ENCODE assay signal across 8 cellular contexts in the genomic region with DNA sequence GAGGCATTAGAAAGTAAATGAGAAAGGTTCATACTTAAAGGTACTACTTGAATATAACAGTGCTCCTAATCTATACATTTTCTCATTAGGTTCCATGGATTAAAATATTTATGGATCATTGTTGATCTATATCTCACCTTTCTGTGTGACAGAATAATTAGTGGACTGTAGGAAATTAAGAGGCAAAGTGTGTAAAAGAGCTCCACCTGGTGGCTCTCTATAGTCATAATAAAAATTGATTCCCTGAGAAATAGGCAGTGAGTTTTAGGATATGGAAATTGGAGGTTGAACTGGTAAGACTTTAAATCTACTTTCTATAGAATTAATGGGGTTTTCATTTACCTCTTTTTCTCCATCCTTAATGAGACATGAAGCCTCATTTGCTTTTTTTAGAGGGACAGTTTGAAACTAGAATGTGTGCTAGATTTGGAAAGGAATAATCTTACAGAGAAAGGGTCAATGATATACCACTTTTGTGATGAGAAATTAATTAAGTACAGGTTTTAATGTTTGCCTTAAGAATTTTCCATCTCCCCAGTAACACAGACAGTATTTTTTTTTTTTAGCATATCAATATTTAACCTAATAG. TPM values are rescaled to one million over a fixed set of nuclear protein-coding genes. Genes with fewer than 3 reads are reported as not detected.
DNase-seq lines count a peak whose midpoint lies in the region; ATAC-seq and TF ChIP-seq lines count a peak whose summit lies in the region.

No MANE protein-coding gene starts in this region.

- TF ChIP-seq CTCF in GM12873 (IDR thresholded peaks at IDR 0.05; ENCODE audit: insufficient read depth, low read depth, low read length, missing control alignments): peak; percentile 56
- peak; percentile 76 for TF ChIP-seq CTCF in KMS-11 (conservative IDR thresholded peaks at IDR 0.05; ENCODE audit: low read depth, low read length)
- peak; percentile 88 for TF ChIP-seq CTCF in activated CD8-positive, alpha-beta T cell treated with anti-CD3 and anti-CD28 coated beads for 36 hours (IDR thresholded peaks at IDR 0.05)

- H3K9ac ChIP-seq in KMS-11: no peak overlapping the region

- peak; percentile 28 for DNase-seq in Ammon's horn (ENCODE audit: low spot score)
- no peak for DNase-seq in activated CD8-positive, alpha-beta T cell treated with anti-CD3 and anti-CD28 coated beads for 36 hours
- peak; percentile 32 for DNase-seq in left kidney (ENCODE audit: low read depth, low spot score)
- no peak for DNase-seq in NCI-H187 (lab: John Stamatoyannopoulos, UW)
- DNase-seq in MG63: no peak

- H3K36me3 ChIP-seq in KMS-11 (ENCODE audit: insufficient read depth): peaks cover 8% of the 10 kb centered on the region; the same call in 1 of the 2 replicates
- peaks cover 92% of the 10 kb centered on the region for H3K36me3 ChIP-seq in MG63

- H3K27me3 ChIP-seq in KMS-11 (ENCODE audit: insufficient read depth, low read depth) (no peaks in the 10 kb centered on the region), MG63 (no peaks in the 10 kb centered on the region)

- no peaks in the 10 kb centered on the region for H3K27me3 Mint-ChIP-seq in activated CD8-positive, alpha-beta T cell treated with anti-CD3 and anti-CD28 coated beads for 36 hours

- H3K4me1 ChIP-seq in KMS-11 (ENCODE audit: low read depth, poor library complexity, severe bottlenecking): peaks cover 16% of the 10 kb centered on the region

- no peak overlapping the region for H2AFZ ChIP-seq in KMS-11 (ENCODE audit: low read depth)

- ATAC-seq in activated CD8-positive, alpha-beta T cell treated with anti-CD3 and anti-CD28 coated beads for 36 hours: peak; percentile 64
- no peak for ATAC-seq in GM19035 (IDR thresholded peaks at IDR 0.05; ENCODE audit: unreplicated experiment)

- H3K79me2 ChIP-seq in KMS-11 (ENCODE audit: insufficient read depth, low read depth): no peaks in the 10 kb centered on the region

- 0 out of 2 replicates have a peak, but pooled peaks cover 4% of the 10 kb centered on the region for H4K20me1 ChIP-seq in KMS-11 (ENCODE audit: insufficient read depth)

- H3K27ac ChIP-seq in KMS-11: no peak overlapping the region

- H3K4me3 ChIP-seq in KMS-11 (IDR thresholded peaks at IDR 0.05; ENCODE audit: insufficient read depth, low read depth, low read length) (no peak overlapping the region), MG63 (no peak overlapping the region)

- H3K9me3 ChIP-seq in MG63: no peaks in the 10 kb centered on the region

- no peaks in the 10 kb centered on the region for H3K9me3 Mint-ChIP-seq in activated CD8-positive, alpha-beta T cell treated with anti-CD3 and anti-CD28 coated beads for 36 hours

- H3K27ac Mint-ChIP-seq in activated CD8-positive, alpha-beta T cell treated with anti-CD3 and anti-CD28 coated beads for 36 hours: no peak overlapping the region

- no peak overlapping the region for H3K4me2 ChIP-seq in KMS-11

- intact Hi-C loops in activated CD8-positive, alpha-beta T cell treated with anti-CD3 and anti-CD28 coated beads for 36 hours (cut with micrococcal nuclease): no loop called here

- H3K4me1 Mint-ChIP-seq in activated CD8-positive, alpha-beta T cell treated with anti-CD3 and anti-CD28 coated beads for 36 hours (ENCODE audit: low read depth): peaks cover 5% of the 10 kb centered on the region

- no peak overlapping the region for H3K4me3 Mint-ChIP-seq in activated CD8-positive, alpha-beta T cell treated with anti-CD3 and anti-CD28 coated beads for 36 hours

- POLR2A ChIA-PET in activated CD8-positive, alpha-beta T cell treated with anti-CD3 and anti-CD28 coated beads for 36 hours (lab: Charles Lee): interaction anchor here (2.5 kb wide), 1 partner anchor 11 kb away, joined by 9 read pairs; a partner anchor contains a TSS

- H3K36me3 Mint-ChIP-seq in activated CD8-positive, alpha-beta T cell treated with anti-CD3 and anti-CD28 coated beads for 36 hours (ENCODE audit: low read depth): peaks cover 39% of the 10 kb centered on the region

- CTCF ChIA-PET in activated CD8-positive, alpha-beta T cell treated with anti-CD3 and anti-CD28 coated beads for 36 hours (lab: Charles Lee): interaction anchor here (0.6 to 3.7 kb wide), 7 partner anchors 8 to 367 kb away, joined by 5 to 25 read pairs (median 19); a partner anchor contains a TSS

RNA-seq across cellular contexts. Expression of a gene that starts 11.8 kb away (rescaled TPM):
- 10 to 100 TPM; 24.5 to 28.3 TPM for total RNA-seq in activated CD8-positive, alpha-beta T cell treated with anti-CD3 and anti-CD28 coated beads for 36 hours
- total RNA-seq in MG63 (2014; rRNA removed; shearing (Covaris generic); ENCODE audit: low replicate concordance): 45.5 and 97.3 TPM in 2 replicates

RNA-seq across cellular contexts. Expression of a gene that starts 17.2 kb away (rescaled TPM):
- 100 to 1,000 TPM; 138 to 140 TPM for total RNA-seq in activated CD8-positive, alpha-beta T cell treated with anti-CD3 and anti-CD28 coated beads for 36 hours
- total RNA-seq in MG63 (2014; rRNA removed; shearing (Covaris generic); ENCODE audit: low replicate concordance): 261 and 422 TPM in 2 replicates

Comparison
In these comparisons a context has a peak if more than half of its experiments do, and no peak if none do; other contexts are left out.
1. DNase-seq: peak in Ammon's horn (single experiment) and left kidney (single experiment); none in activated CD8-positive, alpha-beta T cell treated with anti-CD3 and anti-CD28 coated beads for 36 hours (single experiment), NCI-H187 (0 of 2) and MG63 (single experiment).
2. Peak in every context shown above with its lines, with median percentiles within 50 percentile points of each other: CTCF ChIP-seq.